22 cellular contexts compared by ENCODE assay signal in genomic region chr2:139155991-139156390, GRCh38.
A peak's percentile ranks its signal among the peaks of the same experiment; 100 is the strongest.
DNase-seq lines count a peak whose midpoint lies in the region; TF ChIP-seq lines count a peak whose summit lies in the region.
"Had no signal": no experiment of that assay in that cellular context is flagged by ENCODE, and none has a peak within 500 bp of the region (broad histone marks: within the 10 kb centered on the region; RNA-seq: fewer than 3 reads in every experiment).

No MANE protein-coding gene starts in this region.

- no peak overlapping the region for H3K27ac ChIP-seq in OCI-LY7 (ENCODE audit: low read depth, low read length, poor library complexity, severe bottlenecking)
- H3K27ac ChIP-seq: A549; BLaER1 treated with 17β-estradiol and CSF1 and Interleukin-3, amounts not matched to agents 10 nM and 100 nM; GM23248; RWPE1 had no signal

- H3K9me3 ChIP-seq in OCI-LY7 (ENCODE audit: low read length) = no peaks in the 10 kb centered on the region
- H3K9me3 ChIP-seq: A549; BLaER1 treated with 17β-estradiol and CSF1 and Interleukin-3, amounts not matched to agents 10 nM and 100 nM had no signal

- no peak overlapping the region for H3K4me2 ChIP-seq in OCI-LY7 (ENCODE audit: low read length)
- H3K4me2 ChIP-seq: A549; BLaER1 treated with 17β-estradiol and CSF1 and Interleukin-3, amounts not matched to agents 10 nM and 100 nM had no signal

- POLR2A ChIA-PET in OCI-LY7 (lab: Charles Lee) = no interaction called here

- H3K4me1 ChIP-seq in OCI-LY7 (ENCODE audit: insufficient read depth, low read length, poor library complexity, severe bottlenecking) = no peaks in the 10 kb centered on the region
- H3K4me1 ChIP-seq: A549 had no signal

- H3K27me3 Mint-ChIP-seq in activated CD4-positive, alpha-beta T cell treated with anti-CD3 and anti-CD28 coated beads, Interleukin-2, amount 10 ng/mL, durations not matched to agents 24 days and 14 days = no peaks in the 10 kb centered on the region
- H3K27me3 Mint-ChIP-seq: CD4-positive, alpha-beta T cell had no signal

- intact Hi-C loops in activated CD4-positive, alpha-beta T cell treated with anti-CD3 and anti-CD28 coated beads, Interleukin-2, amount 10 ng/mL, durations not matched to agents 24 days and 14 days (cut with micrococcal nuclease) = no loop called here
- intact Hi-C loops in OCI-LY7 (cut with micrococcal nuclease; ENCODE audit: unreplicated experiment) = no loop called here

- no peak overlapping the region for H2AFZ ChIP-seq in OCI-LY7 (ENCODE audit: low read length)
- H2AFZ ChIP-seq: GM23248 had no signal

- DNase-seq in LHCN-M2 (ENCODE audit: low read depth) (peak; percentile 7), epithelial cell of proximal tubule (ENCODE audit: low read depth) (peak; percentile 1), non-pigmented ciliary epithelial cell (ENCODE audit: low read depth) (peak; percentile 9), OCI-LY7 (ENCODE audit: low spot score) (no peak), GM03348 (ENCODE audit: low spot score) (no peak), NCI-H146 treated with DMSO at 0.1 percent for 48 hours (lab: John Stamatoyannopoulos, UW; ENCODE audit: unreplicated experiment) (no peak)
- DNase-seq in activated CD4-positive, alpha-beta T cell treated with anti-CD3 and anti-CD28 coated beads, Interleukin-2, amount 10 ng/mL, durations not matched to agents 24 days and 14 days = no peak
- DNase-seq: AML-193; CD4-positive, alpha-beta T cell; DMS53; GM23248; HCEC 1CT; Karpas-422; NCI-H1105; NCI-H146; NCI-H2029 treated with DMSO at 0.1 percent for 48 hours; NCI-H446 treated with DMSO at 0.1 percent for 48 hours; NCI-H526; SHP77 had no signal

- no peaks in the 10 kb centered on the region for H4K20me1 ChIP-seq in OCI-LY7 (ENCODE audit: insufficient read depth, low read length)
- H4K20me1 ChIP-seq: BLaER1 treated with 17β-estradiol and CSF1 and Interleukin-3, amounts not matched to agents 10 nM and 100 nM had no signal

- peaks cover 3% of the 10 kb centered on the region for H3K9me3 Mint-ChIP-seq in activated CD4-positive, alpha-beta T cell treated with anti-CD3 and anti-CD28 coated beads, Interleukin-2, amount 10 ng/mL, durations not matched to agents 24 days and 14 days

- BruUV-seq in OCI-LY7 (replicated peaks; lab: Mats Ljungman, UMichigan) = no TSS peak

- no peaks in the 10 kb centered on the region for H3K9me2 ChIP-seq in OCI-LY7 (ENCODE audit: insufficient read depth, low read length)

- H3K36me3 Mint-ChIP-seq in activated CD4-positive, alpha-beta T cell treated with anti-CD3 and anti-CD28 coated beads, Interleukin-2, amount 10 ng/mL, durations not matched to agents 24 days and 14 days (ENCODE audit: low read depth) = no peaks in the 10 kb centered on the region

- H3K27ac Mint-ChIP-seq in activated CD4-positive, alpha-beta T cell treated with anti-CD3 and anti-CD28 coated beads, Interleukin-2, amount 10 ng/mL, durations not matched to agents 24 days and 14 days = no peak overlapping the region
- H3K27ac Mint-ChIP-seq: CD4-positive, alpha-beta T cell had no signal

- no peaks in the 10 kb centered on the region for H3K36me3 ChIP-seq in OCI-LY7 (ENCODE audit: insufficient read depth, low read length)
- H3K36me3 ChIP-seq: BLaER1 treated with 17β-estradiol and CSF1 and Interleukin-3, amounts not matched to agents 10 nM and 100 nM had no signal

- no peaks in the 10 kb centered on the region for H3K79me2 ChIP-seq in OCI-LY7 (ENCODE audit: insufficient read depth, low read depth, low read length)

- no peak for TF ChIP-seq CTCF in epithelial cell of proximal tubule (conservative IDR thresholded peaks at IDR 0.05; ENCODE audit: low read depth, low read length)
- no peak for TF ChIP-seq CTCF in OCI-LY7 (conservative IDR thresholded peaks at IDR 0.05; ENCODE audit: low read length)

- no peaks in the 10 kb centered on the region for H3K4me1 Mint-ChIP-seq in activated CD4-positive, alpha-beta T cell treated with anti-CD3 and anti-CD28 coated beads, Interleukin-2, amount 10 ng/mL, durations not matched to agents 24 days and 14 days

- no peak overlapping the region for H3K4me3 ChIP-seq in epithelial cell of proximal tubule (ENCODE audit: low read depth, low read length)
- no peak overlapping the region for H3K4me3 ChIP-seq in OCI-LY7 (ENCODE audit: low read depth, low read length, poor library complexity, severe bottlenecking)
- H3K4me3 ChIP-seq: A549; BLaER1 treated with 17β-estradiol and CSF1 and Interleukin-3, amounts not matched to agents 10 nM and 100 nM; GM23248 had no signal

- H3K4me3 Mint-ChIP-seq in activated CD4-positive, alpha-beta T cell treated with anti-CD3 and anti-CD28 coated beads, Interleukin-2, amount 10 ng/mL, durations not matched to agents 24 days and 14 days = no peak overlapping the region
- H3K4me3 Mint-ChIP-seq: CD4-positive, alpha-beta T cell had no signal

- CTCF ChIA-PET in OCI-LY7 (lab: Charles Lee; ENCODE audit: unreplicated experiment) = no interaction called here

Comparison
In these comparisons a context has a peak if more than half of its experiments do, and no peak if none do; other contexts are left out.
1. DNase-seq: peak in LHCN-M2 (single experiment), epithelial cell of proximal tubule (single experiment) and non-pigmented ciliary epithelial cell (single experiment); none in activated CD4-positive, alpha-beta T cell treated with anti-CD3 and anti-CD28 coated beads, Interleukin-2, amount 10 ng/mL, durations not matched to agents 24 days and 14 days (single experiment), OCI-LY7 (single experiment), GM03348 (single experiment) and NCI-H146 treated with DMSO at 0.1 percent for 48 hours (single experiment).